Comparison of ENCODE assay signal across 1 cellular context in genomic region chr19:46426506-46427162, GRCh38.
TF ChIP-seq lines count a peak whose summit lies in the region.

No MANE protein-coding gene starts in this region.

TF ChIP-seq in HepG2, 621 proteins besides CTCF, POLR2A, EP300 and RAD21 (continued from another document and continues in another):
- TF ChIP-seq TEF (CRISPR knock-in tag; IDR thresholded peaks at IDR 0.05) (no peak), ZNF274 (CRISPR knock-in tag; IDR thresholded peaks at IDR 0.05) (no peak), SIX1 (CRISPR knock-in tag; IDR thresholded peaks at IDR 0.05; ENCODE audit: borderline replicate concordance) (no peak), MEF2D (CRISPR knock-in tag; IDR thresholded peaks at IDR 0.05) (no peak), U2AF2 (IDR thresholded peaks at IDR 0.05; ENCODE audit: low read depth, low read length) (no peak), XBP1 (CRISPR knock-in tag; IDR thresholded peaks at IDR 0.05) (no peak), ZNF597 (CRISPR knock-in tag; IDR thresholded peaks at IDR 0.05) (no peak), MTA1 (CRISPR knock-in tag; IDR thresholded peaks at IDR 0.05; ENCODE audit: borderline replicate concordance) (no peak), HNF1A (IDR thresholded peaks at IDR 0.05; ENCODE audit: low read depth) (no peak), HNF1A (CRISPR knock-in tag; IDR thresholded peaks at IDR 0.05; ENCODE audit: borderline replicate concordance) (no peak), GABPB1 (CRISPR knock-in tag; IDR thresholded peaks at IDR 0.05) (no peak; the same call in 1 of the 2 replicates), ZNF737 (CRISPR knock-in tag; IDR thresholded peaks at IDR 0.05; ENCODE audit: borderline replicate concordance) (no peak), HBP1 (CRISPR knock-in tag; IDR thresholded peaks at IDR 0.05; ENCODE audit: low read depth) (no peak), KDM4B (CRISPR knock-in tag; IDR thresholded peaks at IDR 0.05) (no peak), FOXC1 (CRISPR knock-in tag; IDR thresholded peaks at IDR 0.05; ENCODE audit: borderline replicate concordance) (no peak), ZNF562 (CRISPR knock-in tag; IDR thresholded peaks at IDR 0.05; ENCODE audit: borderline replicate concordance) (no peak), SIN3A (IDR thresholded peaks at IDR 0.05; ENCODE audit: borderline replicate concordance, low read depth, low read length) (peak; percentile 38; the same call in 1 of the 2 replicates), ZNF740 (CRISPR knock-in tag; IDR thresholded peaks at IDR 0.05) (no peak), ZNF460 (CRISPR knock-in tag; IDR thresholded peaks at IDR 0.05; ENCODE audit: borderline replicate concordance) (no peak), FOXO4 (CRISPR knock-in tag; conservative IDR thresholded peaks at IDR 0.05) (no peak), NCOA5 (CRISPR knock-in tag; IDR thresholded peaks at IDR 0.05) (no peak), IKZF5 (CRISPR knock-in tag; IDR thresholded peaks at IDR 0.05) (no peak), MXD4 (CRISPR knock-in tag; IDR thresholded peaks at IDR 0.05) (no peak), BCL3 (CRISPR knock-in tag; IDR thresholded peaks at IDR 0.05) (0 out of 2 replicates have a peak, but pooled peaks have one; percentile 59), GMEB2 (CRISPR knock-in tag; IDR thresholded peaks at IDR 0.05; ENCODE audit: low read depth) (no peak), NFKB2 (CRISPR knock-in tag; IDR thresholded peaks at IDR 0.05; ENCODE audit: borderline replicate concordance) (peak; percentile 68; the same call in 1 of the 2 replicates), FIP1L1 (IDR thresholded peaks at IDR 0.05; ENCODE audit: borderline replicate concordance, insufficient read depth, low read depth, low read length) (no peak), ZBTB37 (CRISPR knock-in tag; IDR thresholded peaks at IDR 0.05) (no peak), ZNF180 (CRISPR knock-in tag; IDR thresholded peaks at IDR 0.05; ENCODE audit: borderline replicate concordance, low read depth) (no peak), ZBTB20 (CRISPR knock-in tag; IDR thresholded peaks at IDR 0.05; ENCODE audit: borderline replicate concordance, low read depth) (no peak), ZNF280B (CRISPR knock-in tag; IDR thresholded peaks at IDR 0.05; ENCODE audit: borderline replicate concordance) (no peak), ZNF549 (CRISPR knock-in tag; IDR thresholded peaks at IDR 0.05) (no peak), ZNF441 (CRISPR knock-in tag; IDR thresholded peaks at IDR 0.05; ENCODE audit: borderline replicate concordance) (no peak), PHF8 (CRISPR knock-in tag; IDR thresholded peaks at IDR 0.05) (peak; percentile 34; the same call in 1 of the 2 replicates), UBTF (CRISPR knock-in tag; IDR thresholded peaks at IDR 0.05) (no peak)
